In the genomic region with DNA sequence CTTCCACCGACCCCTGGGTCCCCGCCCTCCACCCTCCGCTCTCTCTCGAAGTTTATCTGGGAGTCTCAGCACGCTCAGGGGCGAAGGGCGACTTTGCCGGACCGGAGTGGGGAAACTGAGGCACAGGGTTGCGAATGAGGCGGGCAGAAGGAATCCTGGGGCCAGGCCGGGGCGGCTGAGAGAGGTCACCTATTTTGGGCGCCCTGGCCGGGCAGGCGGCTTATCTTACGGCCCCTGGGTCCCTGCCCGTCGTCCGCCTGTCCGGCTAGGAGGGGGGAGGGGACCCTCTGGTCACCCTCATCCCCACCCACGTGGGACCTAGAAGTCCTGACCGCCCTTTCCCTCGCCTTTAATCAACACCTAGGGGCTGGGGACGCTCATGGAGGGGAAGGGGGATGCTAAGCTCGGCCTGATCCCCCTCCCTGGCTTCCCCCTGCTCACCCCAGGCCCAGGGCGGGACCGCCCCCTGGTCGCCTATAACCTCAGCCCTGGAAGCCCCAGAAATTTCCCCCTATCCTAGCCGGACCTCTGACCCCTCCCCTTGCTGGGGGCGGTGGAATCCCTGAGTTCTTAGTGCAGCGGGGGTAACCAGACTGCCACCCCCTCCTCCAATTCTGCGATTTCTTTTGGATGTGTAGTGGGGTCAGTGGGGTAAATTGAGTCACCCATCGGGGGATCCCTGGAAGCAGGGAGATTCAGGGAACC, we compare ENCODE assay signal across 6 cellular contexts. TPM values are rescaled to one million over a fixed set of nuclear protein-coding genes. Genes with fewer than 3 reads are reported as not detected.
DNase-seq lines count a peak whose midpoint lies in the region; ATAC-seq lines count a peak whose summit lies in the region.

No MANE protein-coding gene starts in this region.

- DNase-seq in activated naive CD8-positive, alpha-beta T cell treated with anti-CD3 and anti-CD28 coated beads, Interleukin-2, amount 10 ng/mL, durations not matched to agents 7 days and 5 days = no peak
- no peak for DNase-seq in G401 (ENCODE audit: low spot score)
- DNase-seq in NCI-H524 treated with DMSO at 0.1 percent for 48 hours (lab: John Stamatoyannopoulos, UW) = no peak

- H3K9me3 ChIP-seq in mononuclear cell (ENCODE audit: low read depth, low read length) = no peaks in the 10 kb centered on the region

- H3K4me3 ChIP-seq in mononuclear cell (ENCODE audit: low read length) = peak overlapping the region; percentile 36

- no peak overlapping the region for H3K27ac Mint-ChIP-seq in IgD-negative memory B cell
- H3K27ac Mint-ChIP-seq in activated naive CD8-positive, alpha-beta T cell treated with anti-CD3 and anti-CD28 coated beads, Interleukin-2, amount 10 ng/mL, durations not matched to agents 7 days and 5 days = peak overlapping the region; percentile 50

- H3K36me3 Mint-ChIP-seq in IgD-negative memory B cell = no peaks in the 10 kb centered on the region
- H3K36me3 Mint-ChIP-seq in activated naive CD8-positive, alpha-beta T cell treated with anti-CD3 and anti-CD28 coated beads, Interleukin-2, amount 10 ng/mL, durations not matched to agents 7 days and 5 days = peaks cover 6% of the 10 kb centered on the region

- no peaks in the 10 kb centered on the region for H3K27me3 ChIP-seq in mononuclear cell (ENCODE audit: insufficient read depth, low read length)

- no peak for ATAC-seq in activated naive CD8-positive, alpha-beta T cell treated with anti-CD3 and anti-CD28 coated beads, Interleukin-2, amount 10 ng/mL, durations not matched to agents 7 days and 5 days (ENCODE audit: low read depth)
- no peak for ATAC-seq in HG03095 (IDR thresholded peaks at IDR 0.05; ENCODE audit: unreplicated experiment)

- peak overlapping the region; percentile 70 to 90 (median 88) for H3K4me3 Mint-ChIP-seq in IgD-negative memory B cell
- H3K4me3 Mint-ChIP-seq in activated naive CD8-positive, alpha-beta T cell treated with anti-CD3 and anti-CD28 coated beads, Interleukin-2, amount 10 ng/mL, durations not matched to agents 7 days and 5 days = peak overlapping the region; percentile 98

- POLR2A ChIA-PET in activated naive CD8-positive, alpha-beta T cell treated with anti-CD3 and anti-CD28 coated beads, Interleukin-2, amount 10 ng/mL, durations not matched to agents 7 days and 5 days (lab: Charles Lee) = interaction anchor here (0.6 to 4.3 kb wide), 4 partner anchors 61 to 223 kb away, joined by 3 to 23 read pairs (median 6); no protein-coding TSS in a partner anchor

- H3K4me1 Mint-ChIP-seq in IgD-negative memory B cell = peaks cover 29 to 35% (median 34%) of the 10 kb centered on the region in 3 donors
- peaks cover 26% of the 10 kb centered on the region for H3K4me1 Mint-ChIP-seq in activated naive CD8-positive, alpha-beta T cell treated with anti-CD3 and anti-CD28 coated beads, Interleukin-2, amount 10 ng/mL, durations not matched to agents 7 days and 5 days

- H3K9me3 Mint-ChIP-seq in IgD-negative memory B cell = no peaks in the 10 kb centered on the region
- no peaks in the 10 kb centered on the region for H3K9me3 Mint-ChIP-seq in activated naive CD8-positive, alpha-beta T cell treated with anti-CD3 and anti-CD28 coated beads, Interleukin-2, amount 10 ng/mL, durations not matched to agents 7 days and 5 days

- H3K4me1 ChIP-seq in mononuclear cell (ENCODE audit: insufficient read depth, low read length) = peaks cover 54% of the 10 kb centered on the region

- in situ Hi-C loops in G401 (cut with HindIII; ENCODE audit: low sequenced_read_pairs) = no loop called here

- H3K27me3 Mint-ChIP-seq in IgD-negative memory B cell = no peaks in the 10 kb centered on the region
- H3K27me3 Mint-ChIP-seq in activated naive CD8-positive, alpha-beta T cell treated with anti-CD3 and anti-CD28 coated beads, Interleukin-2, amount 10 ng/mL, durations not matched to agents 7 days and 5 days = no peaks in the 10 kb centered on the region

RNA-seq across cellular contexts. Expression of a gene that starts 0.6 kb away (rescaled TPM):
- 4.0 TPM for polyA plus RNA-seq in IgD-negative memory B cell
- 10 to 100 TPM; 10.1 to 10.7 TPM for total RNA-seq in activated naive CD8-positive, alpha-beta T cell treated with anti-CD3 and anti-CD28 coated beads, Interleukin-2, amount 10 ng/mL, durations not matched to agents 7 days and 5 days
- 4.2 TPM for total RNA-seq in mononuclear cell
- 74.8 and 108 TPM in 2 replicates for total RNA-seq in G401 (2014; rRNA removed; shearing (Covaris generic))

RNA-seq across cellular contexts. Expression of a gene that starts 2.7 kb away (rescaled TPM):
- polyA plus RNA-seq in IgD-negative memory B cell = 81.3 TPM
- total RNA-seq in activated naive CD8-positive, alpha-beta T cell treated with anti-CD3 and anti-CD28 coated beads, Interleukin-2, amount 10 ng/mL, durations not matched to agents 7 days and 5 days = 10 to 100 TPM; 82.8 to 91.7 TPM
- 43.9 TPM for total RNA-seq in mononuclear cell
- total RNA-seq in G401 (2014; rRNA removed; shearing (Covaris generic)) = 27.5 and 34.7 TPM in 2 replicates

RNA-seq across cellular contexts. Expression of a gene that starts 19.6 kb away (rescaled TPM):
- not detected for polyA plus RNA-seq in IgD-negative memory B cell
- 1 to 10 TPM; 2.0 to 2.1 TPM for total RNA-seq in activated naive CD8-positive, alpha-beta T cell treated with anti-CD3 and anti-CD28 coated beads, Interleukin-2, amount 10 ng/mL, durations not matched to agents 7 days and 5 days
- total RNA-seq in mononuclear cell = 3.1 TPM
- 2.1 and 2.3 TPM in 2 replicates for total RNA-seq in G401 (2014; rRNA removed; shearing (Covaris generic))

RNA-seq across cellular contexts. Expression of a gene that starts 27.2 kb away (rescaled TPM):
- polyA plus RNA-seq in IgD-negative memory B cell = 32.7 TPM
- 10 to 100 TPM; 35.5 to 35.7 TPM for total RNA-seq in activated naive CD8-positive, alpha-beta T cell treated with anti-CD3 and anti-CD28 coated beads, Interleukin-2, amount 10 ng/mL, durations not matched to agents 7 days and 5 days
- 14.0 TPM for total RNA-seq in mononuclear cell
- total RNA-seq in G401 (2014; rRNA removed; shearing (Covaris generic)) = 12.2 and 16.1 TPM in 2 replicates

RNA-seq across cellular contexts. Expression of a gene that starts 32.5 kb away (rescaled TPM):
- polyA plus RNA-seq in IgD-negative memory B cell = 47.5 TPM
- total RNA-seq in activated naive CD8-positive, alpha-beta T cell treated with anti-CD3 and anti-CD28 coated beads, Interleukin-2, amount 10 ng/mL, durations not matched to agents 7 days and 5 days = 100 to 1,000 TPM; 108 to 113 TPM
- 46.8 TPM for total RNA-seq in mononuclear cell
- not detected in 2 replicates for total RNA-seq in G401 (2014; rRNA removed; shearing (Covaris generic))
